24 cellular contexts compared by ENCODE assay signal in the genomic region with DNA sequence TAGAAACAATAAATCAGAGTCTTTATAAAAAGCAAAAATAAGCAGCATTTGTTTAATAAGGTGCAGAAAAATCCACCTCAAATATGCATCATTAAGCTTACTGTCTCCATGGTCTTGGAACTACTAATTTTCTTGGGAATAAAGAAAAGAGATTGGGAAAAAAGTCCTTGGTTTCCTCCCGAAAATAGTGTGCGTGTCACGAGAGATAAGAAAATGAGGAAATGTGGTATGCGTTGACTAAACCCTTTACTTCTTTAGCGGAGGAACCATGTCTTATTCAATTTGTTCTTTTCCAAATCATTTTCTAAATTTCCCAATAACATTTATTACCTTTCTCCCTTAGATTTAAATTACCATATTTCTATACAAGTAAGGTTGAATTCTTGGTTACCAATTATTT.
"Had no signal": no experiment of that assay in that cellular context is flagged by ENCODE, and none has a peak within 500 bp of the region (broad histone marks: within the 10 kb centered on the region; RNA-seq: fewer than 3 reads in every experiment).

No MANE protein-coding gene starts in this region.

- DNase-seq: hypothalamus; immature natural killer cell; kidney; left colon; left lung; lower lobe of right lung; mammary epithelial cell; mesenchymal stem cell; naive thymus-derived CD8-positive, alpha-beta T cell; nucleus accumbens; pancreas; posterior cingulate gyrus; retina; right cardiac atrium; stimulated activated CD4-positive, alpha-beta T cell treated with anti-CD3 and anti-CD28 coated beads, Interleukin-12 subunit alpha, Interleukin-12 subunit beta, amount 100 ng/mL, for 4 hours; stimulated activated CD4-positive, alpha-beta T cell treated with anti-CD3 and anti-CD28 coated beads, Interleukin-15, amount 100 ng/mL, for 24 hours; stimulated activated CD4-positive, alpha-beta T cell treated with anti-CD3 and anti-CD28 coated beads, Interleukin-2, amount 100 ng/mL, for 24 hours; stimulated activated CD4-positive, alpha-beta T cell treated with anti-CD3 and anti-CD28 coated beads, Interleukin-4, amount 100 ng/mL, for 24 hours; stimulated activated naive CD4-positive, alpha-beta T cell; tibial artery; trophoblast cell; upper lobe of right lung had no signal

- ATAC-seq: left colon; left lung; lower lobe of right lung; naive thymus-derived CD8-positive, alpha-beta T cell; pancreas; right cardiac atrium; sciatic nerve; stimulated activated effector memory CD8-positive, alpha-beta T cell treated with anti-CD3 and anti-CD28 coated beads, Interleukin-12 subunit alpha, Interleukin-12 subunit beta, amount 100 ng/mL, for 72 hours; upper lobe of right lung had no signal
